1 cellular context compared by ENCODE assay signal in genomic region chr14:89011327-89011726, GRCh38.
TF ChIP-seq lines count a peak whose summit lies in the region.

No MANE protein-coding gene starts in this region.

TF ChIP-seq in GM12878, 131 proteins besides CTCF, POLR2A, EP300 and RAD21:
- TF ChIP-seq SIX5 (IDR thresholded peaks at IDR 0.05; ENCODE audit: low read depth, low read length, severe bottlenecking) (no peak), PAX8 (IDR thresholded peaks at IDR 0.05) (no peak), EGR1 (IDR thresholded peaks at IDR 0.05; ENCODE audit: borderline replicate concordance in 1 of 2, low read depth in 2 of 2, low read length in 2 of 2) (no peak), NBN (IDR thresholded peaks at IDR 0.05) (no peak), IKZF2 (IDR thresholded peaks at IDR 0.05) (no peak), POLR2AphosphoS5 (IDR thresholded peaks at IDR 0.05; ENCODE audit: low read length) (no peak), SMC3 (IDR thresholded peaks at IDR 0.05; ENCODE audit: borderline replicate concordance, low read length) (no peak), EED (IDR thresholded peaks at IDR 0.05; ENCODE audit: low read depth) (no peak), TARDBP (IDR thresholded peaks at IDR 0.05; ENCODE audit: borderline replicate concordance) (no peak), IRF3 (IDR thresholded peaks at IDR 0.05) (no peak), PBX3 (IDR thresholded peaks at IDR 0.05; ENCODE audit: insufficient replicate concordance, low read depth, low read length) (no peak), BCL3 (IDR thresholded peaks at IDR 0.05; ENCODE audit: borderline replicate concordance, insufficient read depth, low read depth, low read length, poor library complexity, severe bottlenecking) (no peak), MEF2B (IDR thresholded peaks at IDR 0.05; ENCODE audit: partially characterized antibody, poor library complexity, severe bottlenecking) (no peak), CHD1 (IDR thresholded peaks at IDR 0.05; ENCODE audit: low read depth, low read length) (no peak), NKRF (conservative IDR thresholded peaks at IDR 0.05) (no peak), JUNB (IDR thresholded peaks at IDR 0.05) (no peak), WRNIP1 (IDR thresholded peaks at IDR 0.05; ENCODE audit: borderline replicate concordance, low read depth, low read length) (no peak), HCFC1 (IDR thresholded peaks at IDR 0.05; ENCODE audit: low read length) (no peak), NRF1 (conservative IDR thresholded peaks at IDR 0.05; ENCODE audit: low read depth, low read length) (no peak), USF1 (IDR thresholded peaks at IDR 0.05; ENCODE audit: borderline replicate concordance, extremely low read length, insufficient read depth, low read depth, low read length) (no peak)
